In genomic region chr10:48232717-48233447, GRCh38 we compare ENCODE assay signal across 19 cellular contexts. TPM values are rescaled to one million over a fixed set of nuclear protein-coding genes. Genes with fewer than 3 reads are reported as not detected.
A peak's percentile ranks its signal among the peaks of the same experiment; 100 is the strongest.
DNase-seq lines count a peak whose midpoint lies in the region; ATAC-seq and TF ChIP-seq lines count a peak whose summit lies in the region.
"Had no signal": no experiment of that assay in that cellular context is flagged by ENCODE, and none has a peak within 500 bp of the region (broad histone marks: within the 10 kb centered on the region; RNA-seq: fewer than 3 reads in every experiment).

No MANE protein-coding gene starts in this region.

- H3K27me3 ChIP-seq in CD4-positive, alpha-beta T cell (ENCODE audit: control insufficient read depth, insufficient read depth, low read length), result no peaks in the 10 kb centered on the region

- H3K9me3 ChIP-seq in KOPT-K1 (ENCODE audit: insufficient read depth, low read length, poor library complexity, severe bottlenecking), result no peaks in the 10 kb centered on the region
- no peaks in the 10 kb centered on the region for H3K9me3 ChIP-seq in CD4-positive, alpha-beta T cell (ENCODE audit: control insufficient read depth, low read length)

- H3K36me3 Mint-ChIP-seq in glutamatergic neuron (ENCODE audit: unreplicated experiment), result no peaks in the 10 kb centered on the region
- H3K36me3 Mint-ChIP-seq in stimulated activated effector memory CD8-positive, alpha-beta T cell treated with anti-CD3 and anti-CD28 coated beads, Interleukin-12 subunit alpha, Interleukin-12 subunit beta, amount 100 ng/mL, for 72 hours, result no peaks in the 10 kb centered on the region
- no peaks in the 10 kb centered on the region for H3K36me3 Mint-ChIP-seq in CD4-positive, alpha-beta T cell (ENCODE audit: low read depth)
- H3K36me3 Mint-ChIP-seq: CD8-positive, alpha-beta T cell had no signal

- H3K4me3 Mint-ChIP-seq in glutamatergic neuron (ENCODE audit: unreplicated experiment), result no peak overlapping the region
- no peak overlapping the region for H3K4me3 Mint-ChIP-seq in stimulated activated effector memory CD8-positive, alpha-beta T cell treated with anti-CD3 and anti-CD28 coated beads, Interleukin-12 subunit alpha, Interleukin-12 subunit beta, amount 100 ng/mL, for 72 hours
- no peak overlapping the region for H3K4me3 Mint-ChIP-seq in CD4-positive, alpha-beta T cell
- H3K4me3 Mint-ChIP-seq: CD8-positive, alpha-beta T cell; HFFc6 had no signal

- H3K9me3 Mint-ChIP-seq in glutamatergic neuron (ENCODE audit: unreplicated experiment), result peaks cover 4% of the 10 kb centered on the region
- H3K9me3 Mint-ChIP-seq in stimulated activated effector memory CD8-positive, alpha-beta T cell treated with anti-CD3 and anti-CD28 coated beads, Interleukin-12 subunit alpha, Interleukin-12 subunit beta, amount 100 ng/mL, for 72 hours, result no peaks in the 10 kb centered on the region
- H3K9me3 Mint-ChIP-seq in CD4-positive, alpha-beta T cell, result no peaks in the 10 kb centered on the region
- H3K9me3 Mint-ChIP-seq: CD8-positive, alpha-beta T cell; HFFc6 had no signal

- ATAC-seq in stimulated activated effector memory CD8-positive, alpha-beta T cell treated with anti-CD3 and anti-CD28 coated beads, Interleukin-12 subunit alpha, Interleukin-12 subunit beta, amount 100 ng/mL, for 72 hours, result peak; percentile 11
- no peak for ATAC-seq in GM19351 (IDR thresholded peaks at IDR 0.05; ENCODE audit: unreplicated experiment)
- no peak for ATAC-seq in CD4-positive, alpha-beta T cell (ENCODE audit: poor library complexity)
- ATAC-seq: CD8-positive, alpha-beta T cell had no signal

- POLR2A ChIA-PET in CD4-positive, alpha-beta T cell (lab: Charles Lee), result no interaction called here

- CTCF ChIA-PET in CD4-positive, alpha-beta T cell (lab: Charles Lee), result no interaction called here

- no peaks in the 10 kb centered on the region for H3K36me3 ChIP-seq in KOPT-K1 (ENCODE audit: insufficient read depth, low read length)

- H3K4me1 Mint-ChIP-seq in glutamatergic neuron (ENCODE audit: low read depth, unreplicated experiment), result peaks cover 26% of the 10 kb centered on the region
- H3K4me1 Mint-ChIP-seq in stimulated activated effector memory CD8-positive, alpha-beta T cell treated with anti-CD3 and anti-CD28 coated beads, Interleukin-12 subunit alpha, Interleukin-12 subunit beta, amount 100 ng/mL, for 72 hours, result no peaks in the 10 kb centered on the region
- no peaks in the 10 kb centered on the region for H3K4me1 Mint-ChIP-seq in CD4-positive, alpha-beta T cell (ENCODE audit: low read depth)

- H3K27me3 Mint-ChIP-seq in glutamatergic neuron (ENCODE audit: unreplicated experiment), result peaks cover 11% of the 10 kb centered on the region
- no peaks in the 10 kb centered on the region for H3K27me3 Mint-ChIP-seq in CD4-positive, alpha-beta T cell

- TF ChIP-seq CTCF in glutamatergic neuron (IDR thresholded peaks at IDR 0.05; ENCODE audit: partially characterized antibody, unreplicated experiment) (no peak), GM10266 (IDR thresholded peaks at IDR 0.05; ENCODE audit: control insufficient read depth, insufficient read depth, low read depth, missing control alignments) (no peak)
- no peak for TF ChIP-seq CTCF in CD4-positive, alpha-beta T cell (IDR thresholded peaks at IDR 0.05)

- intact Hi-C loops in CD4-positive, alpha-beta T cell (cut with DNase I, micrococcal nuclease), result loop anchor here in 1 of 2 experiments (10.0 kb wide), 1 partner anchor 1678 kb away; the partner anchor contains the start of gene GPRIN2

- H3K27ac ChIP-seq in KOPT-K1 (ENCODE audit: low read depth, low read length, poor library complexity, severe bottlenecking), result peak overlapping the region; percentile 42
- H3K27ac ChIP-seq in CD4-positive, alpha-beta T cell (ENCODE audit: low read depth, low read length), result no peak overlapping the region
- H3K27ac ChIP-seq: C4-2B had no signal

- peak overlapping the region; percentile 31 for H3K27ac Mint-ChIP-seq in glutamatergic neuron (ENCODE audit: unreplicated experiment)
- H3K27ac Mint-ChIP-seq in stimulated activated effector memory CD8-positive, alpha-beta T cell treated with anti-CD3 and anti-CD28 coated beads, Interleukin-12 subunit alpha, Interleukin-12 subunit beta, amount 100 ng/mL, for 72 hours, result no peak overlapping the region
- H3K27ac Mint-ChIP-seq in CD4-positive, alpha-beta T cell, result no peak overlapping the region
- H3K27ac Mint-ChIP-seq: CD8-positive, alpha-beta T cell; HFFc6 had no signal

- peak; percentile 43 for DNase-seq in activated CD8-positive, alpha-beta memory T cell treated with anti-CD3 and anti-CD28 coated beads for 24 hours
- DNase-seq in activated CD8-positive, alpha-beta memory T cell treated with anti-CD3 and anti-CD28 coated beads, Interleukin-2, amount 50 U/mL, for 48 hours, result no peak
- DNase-seq in glutamatergic neuron (no peak), GM10266 (ENCODE audit: extremely low spot score) (no peak)
- no peak for DNase-seq in stimulated activated effector memory CD8-positive, alpha-beta T cell treated with anti-CD3 and anti-CD28 coated beads, Interleukin-12 subunit alpha, Interleukin-12 subunit beta, amount 100 ng/mL, for 72 hours (ENCODE audit: low spot score in 2 of 2)
- no peak for DNase-seq in CD4-positive, alpha-beta T cell
- DNase-seq: 8988T; ACHN; CD8-positive, alpha-beta T cell; COR-L47; DMS153; DMS79 treated with DMSO at 0.1 percent for 48 hours; EL; HCEC 1CT; HFFc6 had no signal

RNA-seq across cellular contexts. Expression of gene FRMPD2, which starts 41.6 kb away (rescaled TPM):
- 1.6 TPM for total RNA-seq in glutamatergic neuron (ENCODE audit: unreplicated experiment)
- total RNA-seq in CD4-positive, alpha-beta T cell, result not detected
- total RNA-seq: CD8-positive, alpha-beta T cell; HFFc6; HT1080 had no signal
